Comparison of ENCODE assay signal across 1 cellular context in the genomic region with DNA sequence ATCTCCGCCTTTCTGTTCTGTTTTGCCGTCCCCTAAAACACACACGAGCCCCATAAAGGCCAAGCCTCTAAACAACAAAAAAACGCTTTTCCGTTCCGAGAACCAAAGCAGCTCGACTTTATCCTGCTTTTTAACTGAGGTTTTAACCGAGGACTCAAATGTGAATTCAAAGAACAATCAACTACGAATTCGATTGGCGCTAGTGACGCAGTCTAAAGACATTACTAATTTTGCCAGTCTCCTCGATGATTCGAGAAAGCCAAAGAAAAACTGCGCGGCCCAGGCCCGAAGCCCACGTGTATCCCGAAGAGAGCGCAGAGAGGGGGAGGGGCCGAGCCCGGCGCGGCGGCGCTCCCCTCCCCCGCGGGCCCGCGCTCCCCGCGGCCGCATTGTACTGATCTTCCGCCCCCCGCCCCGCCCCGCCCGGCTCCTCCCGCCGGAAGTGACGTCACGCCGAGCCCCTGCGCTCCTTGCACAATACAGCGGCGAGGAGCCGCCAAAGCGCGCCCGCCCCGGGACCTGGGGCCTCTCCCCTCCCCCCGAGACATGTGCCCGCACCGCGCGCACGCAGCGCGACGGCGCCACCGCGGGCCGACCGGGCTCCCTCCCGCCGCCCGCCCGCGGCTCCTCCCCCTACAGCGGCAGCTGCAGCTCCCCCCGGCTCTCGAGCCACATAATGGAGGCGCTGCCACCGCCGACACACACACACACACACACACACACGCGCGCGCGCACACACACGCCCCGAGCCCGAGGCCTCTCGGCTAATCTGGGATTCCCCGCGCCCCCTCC.
TF ChIP-seq lines count a peak whose summit lies in the region.

No MANE protein-coding gene starts in this region.

TF ChIP-seq in K562, 482 proteins besides CTCF, POLR2A, EP300 and RAD21 (continued from another document and continues in another):
- TF ChIP-seq, protein P1, sequence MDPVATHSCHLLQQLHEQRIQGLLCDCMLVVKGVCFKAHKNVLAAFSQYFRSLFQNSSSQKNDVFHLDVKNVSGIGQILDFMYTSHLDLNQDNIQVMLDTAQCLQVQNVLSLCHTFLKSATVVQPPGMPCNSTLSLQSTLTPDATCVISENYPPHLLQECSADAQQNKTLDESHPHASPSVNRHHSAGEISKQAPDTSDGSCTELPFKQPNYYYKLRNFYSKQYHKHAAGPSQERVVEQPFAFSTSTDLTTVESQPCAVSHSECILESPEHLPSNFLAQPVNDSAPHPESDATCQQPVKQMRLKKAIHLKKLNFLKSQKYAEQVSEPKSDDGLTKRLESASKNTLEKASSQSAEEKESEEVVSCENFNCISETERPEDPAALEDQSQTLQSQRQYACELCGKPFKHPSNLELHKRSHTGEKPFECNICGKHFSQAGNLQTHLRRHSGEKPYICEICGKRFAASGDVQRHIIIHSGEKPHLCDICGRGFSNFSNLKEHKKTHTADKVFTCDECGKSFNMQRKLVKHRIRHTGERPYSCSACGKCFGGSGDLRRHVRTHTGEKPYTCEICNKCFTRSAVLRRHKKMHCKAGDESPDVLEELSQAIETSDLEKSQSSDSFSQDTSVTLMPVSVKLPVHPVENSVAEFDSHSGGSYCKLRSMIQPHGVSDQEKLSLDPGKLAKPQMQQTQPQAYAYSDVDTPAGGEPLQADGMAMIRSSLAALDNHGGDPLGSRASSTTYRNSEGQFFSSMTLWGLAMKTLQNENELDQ (CRISPR knock-in tag; IDR thresholded peaks at IDR 0.05; ENCODE audit: borderline replicate concordance): no peak
- TF ChIP-seq CCNT2 (IDR thresholded peaks at IDR 0.05; ENCODE audit: borderline replicate concordance, extremely low read depth, insufficient read length, low read depth, low read length) (peak; percentile 99), TBL1XR1 (IDR thresholded peaks at IDR 0.05; ENCODE audit: low read length in 2 of 2) (peak; percentile 62 to 77; a peak in 2 of 4 replicates), POLR2AphosphoS5 (IDR thresholded peaks at IDR 0.05; ENCODE audit: control insufficient read depth, insufficient read depth, low read depth, low read length) (peak; percentile 87), ZBTB12 (CRISPR knock-in tag; IDR thresholded peaks at IDR 0.05) (peak; percentile 74), HDAC2 (IDR thresholded peaks at IDR 0.05) (peak; percentile 85; the same call in 1 of the 2 replicates), BCLAF1 (IDR thresholded peaks at IDR 0.05; ENCODE audit: borderline replicate concordance in 1 of 2, control insufficient read depth in 1 of 2, low read depth in 2 of 2, low read length in 1 of 2) (peak in 1 of 2 experiments; percentile 86; a peak in 1 of 4 replicates), TBP (optimal IDR thresholded peaks at IDR 0.05; ENCODE audit: low read depth, low read length) (peak; percentile 70), ZNF592 (IDR thresholded peaks at IDR 0.05) (0 out of 2 replicates have a peak, but pooled peaks have one; percentile 61), NFATC3 (IDR thresholded peaks at IDR 0.05) (no peak), ZNF766 (CRISPR knock-in tag; conservative IDR thresholded peaks at IDR 0.05) (peak; percentile 74; the same call in 1 of the 2 replicates), GATAD2B (IDR thresholded peaks at IDR 0.05; ENCODE audit: borderline replicate concordance) (peak; percentile 86; the same call in 1 of the 2 replicates), OTX1 (CRISPR knock-in tag; IDR thresholded peaks at IDR 0.05) (0 out of 2 replicates have a peak, but pooled peaks have one; percentile 47), ZBTB26 (CRISPR knock-in tag; IDR thresholded peaks at IDR 0.05) (peak; percentile 69; the same call in 1 of the 2 replicates), ZBTB7A (IDR thresholded peaks at IDR 0.05; ENCODE audit: borderline replicate concordance, control insufficient read depth, low read depth, low read length) (peak; percentile 83; the same call in 1 of the 2 replicates), SP1 (CRISPR knock-in tag; IDR thresholded peaks at IDR 0.05) (peak; percentile 66; the same call in 1 of the 2 replicates), PML (IDR thresholded peaks at IDR 0.05; ENCODE audit: low read length) (peak; percentile 52; the same call in 1 of the 2 replicates), KLF13 (tag; IDR thresholded peaks at IDR 0.05; ENCODE audit: borderline replicate concordance, low read depth) (peak; percentile 81; the same call in 1 of the 2 replicates), CXXC5 (CRISPR knock-in tag; IDR thresholded peaks at IDR 0.05) (peak; percentile 98), PYGO2 (tag; IDR thresholded peaks at IDR 0.05) (no peak)
- TF ChIP-seq, protein P2, sequence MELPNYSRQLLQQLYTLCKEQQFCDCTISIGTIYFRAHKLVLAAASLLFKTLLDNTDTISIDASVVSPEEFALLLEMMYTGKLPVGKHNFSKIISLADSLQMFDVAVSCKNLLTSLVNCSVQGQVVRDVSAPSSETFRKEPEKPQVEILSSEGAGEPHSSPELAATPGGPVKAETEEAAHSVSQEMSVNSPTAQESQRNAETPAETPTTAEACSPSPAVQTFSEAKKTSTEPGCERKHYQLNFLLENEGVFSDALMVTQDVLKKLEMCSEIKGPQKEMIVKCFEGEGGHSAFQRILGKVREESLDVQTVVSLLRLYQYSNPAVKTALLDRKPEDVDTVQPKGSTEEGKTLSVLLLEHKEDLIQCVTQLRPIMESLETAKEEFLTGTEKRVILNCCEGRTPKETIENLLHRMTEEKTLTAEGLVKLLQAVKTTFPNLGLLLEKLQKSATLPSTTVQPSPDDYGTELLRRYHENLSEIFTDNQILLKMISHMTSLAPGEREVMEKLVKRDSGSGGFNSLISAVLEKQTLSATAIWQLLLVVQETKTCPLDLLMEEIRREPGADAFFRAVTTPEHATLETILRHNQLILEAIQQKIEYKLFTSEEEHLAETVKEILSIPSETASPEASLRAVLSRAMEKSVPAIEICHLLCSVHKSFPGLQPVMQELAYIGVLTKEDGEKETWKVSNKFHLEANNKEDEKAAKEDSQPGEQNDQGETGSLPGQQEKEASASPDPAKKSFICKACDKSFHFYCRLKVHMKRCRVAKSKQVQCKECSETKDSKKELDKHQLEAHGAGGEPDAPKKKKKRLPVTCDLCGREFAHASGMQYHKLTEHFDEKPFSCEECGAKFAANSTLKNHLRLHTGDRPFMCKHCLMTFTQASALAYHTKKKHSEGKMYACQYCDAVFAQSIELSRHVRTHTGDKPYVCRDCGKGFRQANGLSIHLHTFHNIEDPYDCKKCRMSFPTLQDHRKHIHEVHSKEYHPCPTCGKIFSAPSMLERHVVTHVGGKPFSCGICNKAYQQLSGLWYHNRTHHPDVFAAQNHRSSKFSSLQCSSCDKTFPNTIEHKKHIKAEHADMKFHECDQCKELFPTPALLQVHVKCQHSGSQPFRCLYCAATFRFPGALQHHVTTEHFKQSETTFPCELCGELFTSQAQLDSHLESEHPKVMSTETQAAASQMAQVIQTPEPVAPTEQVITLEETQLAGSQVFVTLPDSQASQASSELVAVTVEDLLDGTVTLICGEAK (IDR thresholded peaks at IDR 0.05): peak; percentile 65
- TF ChIP-seq, protein P2 (CRISPR knock-in tag; IDR thresholded peaks at IDR 0.05): no peak
- TF ChIP-seq, protein P3, sequence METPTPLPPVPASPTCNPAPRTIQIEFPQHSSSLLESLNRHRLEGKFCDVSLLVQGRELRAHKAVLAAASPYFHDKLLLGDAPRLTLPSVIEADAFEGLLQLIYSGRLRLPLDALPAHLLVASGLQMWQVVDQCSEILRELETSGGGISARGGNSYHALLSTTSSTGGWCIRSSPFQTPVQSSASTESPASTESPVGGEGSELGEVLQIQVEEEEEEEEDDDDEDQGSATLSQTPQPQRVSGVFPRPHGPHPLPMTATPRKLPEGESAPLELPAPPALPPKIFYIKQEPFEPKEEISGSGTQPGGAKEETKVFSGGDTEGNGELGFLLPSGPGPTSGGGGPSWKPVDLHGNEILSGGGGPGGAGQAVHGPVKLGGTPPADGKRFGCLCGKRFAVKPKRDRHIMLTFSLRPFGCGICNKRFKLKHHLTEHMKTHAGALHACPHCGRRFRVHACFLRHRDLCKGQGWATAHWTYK (CRISPR knock-in tag; IDR thresholded peaks at IDR 0.05): peak; percentile 65; the same call in 1 of the 2 replicates
